Comparison of ENCODE assay signal across 8 cellular contexts in genomic region chr17:64780096-64781012, GRCh38.
DNase-seq lines count a peak whose midpoint lies in the region; TF ChIP-seq lines count a peak whose summit lies in the region.

No MANE protein-coding gene starts in this region.

- H3K27ac Mint-ChIP-seq in Calu3 (ENCODE audit: unreplicated experiment) (peak overlapping the region; percentile 47), nephron progenitor cell (no peak overlapping the region)

- H3K4me3 Mint-ChIP-seq in Calu3 (ENCODE audit: low read depth, unreplicated experiment) (peak overlapping the region; percentile 76), nephron progenitor cell (peak overlapping the region; percentile 73)

- H3K4me1 Mint-ChIP-seq in Calu3 (ENCODE audit: low read depth, unreplicated experiment) (peaks cover 4% of the 10 kb centered on the region), nephron progenitor cell (peaks cover 32% of the 10 kb centered on the region)

- H3K9me3 Mint-ChIP-seq in Calu3 (ENCODE audit: low read depth, unreplicated experiment) (no peaks in the 10 kb centered on the region), nephron progenitor cell (no peaks in the 10 kb centered on the region)

- no peaks in the 10 kb centered on the region for H3K9me3 ChIP-seq in subcutaneous abdominal adipose tissue (ENCODE audit: control insufficient read depth in 5 of 5, low read length in 5 of 5)

- H3K4me3 ChIP-seq in epithelial cell of esophagus (ENCODE audit: low read length): peak overlapping the region; percentile 58
- peak overlapping the region in 4 of 5 donors; percentile 42 to 75 (median 66) for H3K4me3 ChIP-seq in subcutaneous abdominal adipose tissue (ENCODE audit: low read depth in 1 of 5, low read length in 5 of 5)

- TSS peak; percentile 46 for BruUV-seq in Calu3 (replicated peaks; lab: Mats Ljungman, UMichigan)

- peaks cover 0 to 29% (median 23%) of the 10 kb centered on the region in 5 donors for H3K36me3 ChIP-seq in subcutaneous abdominal adipose tissue (ENCODE audit: control insufficient read depth in 5 of 5, insufficient read depth in 5 of 5, low read length in 5 of 5)

- no peaks in the 10 kb centered on the region for H3K27me3 Mint-ChIP-seq in Calu3 (ENCODE audit: unreplicated experiment)
- peaks cover 81% of the 10 kb centered on the region for H3K27me3 Mint-ChIP-seq in nephron progenitor cell (ENCODE audit: low read depth, poor library complexity)

- CTCF ChIA-PET in Calu3 (lab: Charles Lee): interaction anchor here (0.7 kb wide), 1 partner anchor 245 kb away, joined by 9 read pairs; no protein-coding TSS in a partner anchor

- peaks cover 34% of the 10 kb centered on the region for H3K36me3 Mint-ChIP-seq in Calu3 (ENCODE audit: insufficient read depth, unreplicated experiment)
- no peaks in the 10 kb centered on the region for H3K36me3 Mint-ChIP-seq in nephron progenitor cell (ENCODE audit: low read depth)

- TF ChIP-seq CTCF in Calu3 (IDR thresholded peaks at IDR 0.05; ENCODE audit: unreplicated experiment) (no peak), epithelial cell of esophagus (IDR thresholded peaks at IDR 0.05; ENCODE audit: insufficient read depth, low read depth, low read length, missing control alignments) (no peak), nephron progenitor cell (IDR thresholded peaks at IDR 0.05) (no peak)

- peaks cover 0 to 65% (median 50%) of the 10 kb centered on the region in 5 donors for H3K4me1 ChIP-seq in subcutaneous abdominal adipose tissue (ENCODE audit: control insufficient read depth in 5 of 5, insufficient read depth in 5 of 5, low read length in 5 of 5)

- peak overlapping the region; percentile 30 for H3K27ac ChIP-seq in subcutaneous abdominal adipose tissue (ENCODE audit: low read depth, low read length)

- intact Hi-C loops in Calu3 (cut with micrococcal nuclease; ENCODE audit: unreplicated experiment): no loop called here

- peaks cover 0 to 24% (median 0%) of the 10 kb centered on the region in 5 donors for H3K27me3 ChIP-seq in subcutaneous abdominal adipose tissue (ENCODE audit: control insufficient read depth in 5 of 5, insufficient read depth in 4 of 5, low read length in 5 of 5)

- DNase-seq in Calu3 (peak; percentile 81), NCI-H1048 (lab: John Stamatoyannopoulos, UW) (peak; percentile 78), epithelial cell of esophagus (ENCODE audit: low read depth) (peak; percentile 78), nephron progenitor cell (peak; percentile 67), NCI-H1694 treated with DMSO at 0.1 percent for 48 hours (lab: John Stamatoyannopoulos, UW) (no peak), COLO829 (ENCODE audit: low spot score) (no peak)
- peak; percentile 52 for DNase-seq in activated CD8-positive, alpha-beta memory T cell treated with anti-CD3 and anti-CD28 coated beads, Interleukin-2, amount 50 U/mL, for 1 hour (ENCODE audit: extremely low read depth)

- peak overlapping the region in 3 of 5 donors; percentile 56 to 68 (median 66) for H3K9ac ChIP-seq in subcutaneous abdominal adipose tissue (ENCODE audit: low read length in 5 of 5)

Comparison
In these comparisons a context has a peak if more than half of its experiments do, and no peak if none do; other contexts are left out.
1. DNase-seq: peak in Calu3 (single experiment), NCI-H1048 (single experiment), activated CD8-positive, alpha-beta memory T cell treated with anti-CD3 and anti-CD28 coated beads, Interleukin-2, amount 50 U/mL, for 1 hour (single experiment), epithelial cell of esophagus (single experiment) and nephron progenitor cell (single experiment); none in NCI-H1694 treated with DMSO at 0.1 percent for 48 hours (single experiment) and COLO829 (single experiment).